In genomic region chr7:29864668-29865067, GRCh38 we compare ENCODE assay signal across 2 cellular contexts.
TF ChIP-seq lines count a peak whose summit lies in the region.

No MANE protein-coding gene starts in this region.

TF ChIP-seq in endothelial cell of umbilical vein, 7 proteins besides CTCF, POLR2A, EP300 and RAD21 (continued from another document):
- TF ChIP-seq EZH2 (IDR thresholded peaks at IDR 0.05; ENCODE audit: borderline replicate concordance, low read depth, low read length, severe bottlenecking) (no peak), FOS (IDR thresholded peaks at IDR 0.05; ENCODE audit: borderline replicate concordance, insufficient read depth, low read length) (no peak), MYC (IDR thresholded peaks at IDR 0.05; ENCODE audit: low read depth, low read length) (no peak)

TF ChIP-seq in SK-N-SH treated with all-trans-retinoic acid at 6 μM for 48 hours, 23 proteins besides CTCF, POLR2A, EP300 and RAD21 (continued from another document):
- TF ChIP-seq SNAI2 (CRISPR knock-in tag; IDR thresholded peaks at IDR 0.05): no peak
- TF ChIP-seq GLIS3 (CRISPR knock-in tag; IDR thresholded peaks at IDR 0.05): no peak
- TF ChIP-seq ARNTL (CRISPR knock-in tag; IDR thresholded peaks at IDR 0.05; ENCODE audit: borderline replicate concordance, low read depth): no peak
- TF ChIP-seq OSR1 (CRISPR knock-in tag; IDR thresholded peaks at IDR 0.05): no peak
- TF ChIP-seq PPARA (CRISPR knock-in tag; IDR thresholded peaks at IDR 0.05; ENCODE audit: borderline replicate concordance): no peak
- no peak for TF ChIP-seq ZFP3 (CRISPR knock-in tag; IDR thresholded peaks at IDR 0.05)
- TF ChIP-seq ISL1 (CRISPR knock-in tag; IDR thresholded peaks at IDR 0.05): no peak
- no peak for TF ChIP-seq CREB5 (CRISPR knock-in tag; IDR thresholded peaks at IDR 0.05; ENCODE audit: low read depth)
